22 cellular contexts compared by ENCODE assay signal in the genomic region with DNA sequence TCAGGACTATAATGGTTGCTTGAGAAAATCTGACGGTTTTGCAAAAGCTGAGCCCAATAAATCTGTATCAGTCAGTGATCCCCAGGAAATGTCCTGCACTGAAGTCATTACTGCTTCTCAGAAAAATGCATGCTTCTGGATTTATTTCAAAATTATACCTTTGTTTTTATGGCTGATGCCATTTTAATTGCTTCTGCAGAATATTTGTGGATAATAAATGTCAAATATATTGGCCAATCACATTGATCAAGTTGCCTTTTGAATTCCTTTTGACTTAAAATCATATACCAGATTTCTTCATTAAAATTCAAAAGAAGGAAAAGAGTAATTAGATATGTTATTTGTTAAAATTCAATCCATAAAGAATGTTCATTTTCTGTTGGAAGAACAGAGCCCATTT.
"Had no signal": no experiment of that assay in that cellular context is flagged by ENCODE, and none has a peak within 500 bp of the region (broad histone marks: within the 10 kb centered on the region; RNA-seq: fewer than 3 reads in every experiment).

No MANE protein-coding gene starts in this region.

- H3K27me3 ChIP-seq: colonic mucosa, dorsolateral prefrontal cortex, esophagus muscularis mucosa, esophagus squamous epithelium, foreskin keratinocyte, gastrocnemius medialis, gastroesophageal sphincter, heart left ventricle, heart right ventricle had no signal

- H3K4me1 ChIP-seq: colonic mucosa, esophagus muscularis mucosa, esophagus squamous epithelium, gastrocnemius medialis, gastroesophageal sphincter, heart left ventricle, heart right ventricle had no signal

- H3K27ac ChIP-seq: colonic mucosa, coronary artery, dorsolateral prefrontal cortex, esophagus muscularis mucosa, esophagus squamous epithelium, foreskin keratinocyte, gastrocnemius medialis, gastroesophageal sphincter, heart left ventricle, heart right ventricle had no signal

- H3K9me3 ChIP-seq: colonic mucosa, esophagus muscularis mucosa, esophagus squamous epithelium, gastrocnemius medialis, gastroesophageal sphincter had no signal

- H3K4me3 ChIP-seq: colonic mucosa, coronary artery, dorsolateral prefrontal cortex, esophagus muscularis mucosa, esophagus squamous epithelium, gastrocnemius medialis, gastroesophageal sphincter, heart left ventricle, heart right ventricle had no signal

- ATAC-seq: effector memory CD8-positive, alpha-beta T cell; esophagus mucosa; foreskin keratinocyte; gastrocnemius medialis; gastroesophageal sphincter; heart left ventricle; heart right ventricle had no signal

- H3K36me3 ChIP-seq: colonic mucosa, esophagus muscularis mucosa, esophagus squamous epithelium, gastrocnemius medialis, gastroesophageal sphincter, heart left ventricle, heart right ventricle had no signal

- DNase-seq: colonic mucosa; cortex of kidney; dermis blood vessel endothelial cell; dorsolateral prefrontal cortex; effector CD4-positive, alpha-beta T cell; effector memory CD4-positive, alpha-beta T cell; effector memory CD8-positive, alpha-beta T cell; endodermal cell; erythroblast; esophagus squamous epithelium; foreskin fibroblast; foreskin keratinocyte; foreskin melanocyte; gastrocnemius medialis; glutamatergic neuron; head of caudate nucleus; heart left ventricle; heart right ventricle had no signal
